In genomic region chr20:47360489-47361267, GRCh38 we compare ENCODE assay signal across 1 cellular context.
A peak's percentile ranks its signal among the peaks of the same experiment; 100 is the strongest.
TF ChIP-seq lines count a peak whose summit lies in the region.

No MANE protein-coding gene starts in this region.

TF ChIP-seq in HepG2, 621 proteins besides CTCF, POLR2A, EP300 and RAD21 (continued from another document and continues in another):
- TF ChIP-seq FOXP4 (CRISPR knock-in tag; IDR thresholded peaks at IDR 0.05) (peak; percentile 48; the same call in 1 of the 2 replicates), FOXK2 (IDR thresholded peaks at IDR 0.05) (peak; percentile 3; the same call in 1 of the 2 replicates), ZFYVE20 (CRISPR knock-in tag; IDR thresholded peaks at IDR 0.05; ENCODE audit: borderline replicate concordance, low read depth) (no peak), EEA1 (CRISPR knock-in tag; IDR thresholded peaks at IDR 0.05; ENCODE audit: borderline replicate concordance) (no peak), CERS6 (CRISPR knock-in tag; IDR thresholded peaks at IDR 0.05) (0 out of 2 replicates have a peak, but pooled peaks have one; percentile 29), ZSCAN12 (CRISPR knock-in tag; IDR thresholded peaks at IDR 0.05) (peak; percentile 38; the same call in 1 of the 2 replicates), CHCHD3 (CRISPR knock-in tag; IDR thresholded peaks at IDR 0.05) (no peak), SCMH1 (CRISPR knock-in tag; IDR thresholded peaks at IDR 0.05; ENCODE audit: borderline replicate concordance) (no peak), NRL (CRISPR knock-in tag; IDR thresholded peaks at IDR 0.05; ENCODE audit: borderline replicate concordance) (peak; percentile 91), GABPB1 (CRISPR knock-in tag; IDR thresholded peaks at IDR 0.05) (peak; percentile 73; the same call in 1 of the 2 replicates), LCORL (IDR thresholded peaks at IDR 0.05) (no peak; the same call in 1 of the 2 replicates), LCORL (CRISPR knock-in tag; IDR thresholded peaks at IDR 0.05) (peak; percentile 76; the same call in 1 of the 2 replicates), THYN1 (CRISPR knock-in tag; IDR thresholded peaks at IDR 0.05; ENCODE audit: borderline replicate concordance, low read depth) (no peak; the same call in 1 of the 2 replicates), TOE1 (CRISPR knock-in tag; IDR thresholded peaks at IDR 0.05) (no peak), PRDM15 (CRISPR knock-in tag; IDR thresholded peaks at IDR 0.05) (no peak), ZNF83 (CRISPR knock-in tag; IDR thresholded peaks at IDR 0.05; ENCODE audit: borderline replicate concordance) (0 out of 2 replicates have a peak, but pooled peaks have one; percentile 61), EZH2 (conservative IDR thresholded peaks at IDR 0.05; ENCODE audit: low read depth, low read length) (no peak), ZNF761 (CRISPR knock-in tag; conservative IDR thresholded peaks at IDR 0.05) (peak; percentile 49; the same call in 1 of the 2 replicates), NCOA5 (CRISPR knock-in tag; IDR thresholded peaks at IDR 0.05) (no peak), NR0B2 (CRISPR knock-in tag; IDR thresholded peaks at IDR 0.05) (peak; percentile 73; the same call in 1 of the 2 replicates), ZNF350 (CRISPR knock-in tag; IDR thresholded peaks at IDR 0.05; ENCODE audit: borderline replicate concordance, low read depth) (peak; percentile 72; the same call in 1 of the 2 replicates), ZNF33B (CRISPR knock-in tag; IDR thresholded peaks at IDR 0.05) (peak; percentile 97), PRDM4 (CRISPR knock-in tag; IDR thresholded peaks at IDR 0.05; ENCODE audit: borderline replicate concordance) (no peak), ZFP41 (CRISPR knock-in tag; IDR thresholded peaks at IDR 0.05; ENCODE audit: borderline replicate concordance) (0 out of 2 replicates have a peak, but pooled peaks have one; percentile 29), GATA4 (IDR thresholded peaks at IDR 0.05; ENCODE audit: borderline replicate concordance, low read depth) (no peak), ISX (CRISPR knock-in tag; conservative IDR thresholded peaks at IDR 0.05) (0 out of 2 replicates have a peak, but pooled peaks have one; percentile 36), HIVEP1 (CRISPR knock-in tag; IDR thresholded peaks at IDR 0.05) (peak; percentile 83), ZNF468 (CRISPR knock-in tag; IDR thresholded peaks at IDR 0.05) (no peak), ATF7-NPFF (CRISPR knock-in tag; IDR thresholded peaks at IDR 0.05; ENCODE audit: low read depth) (no peak; the same call in 1 of the 2 replicates), KAT2B (IDR thresholded peaks at IDR 0.05; ENCODE audit: borderline replicate concordance, low read depth, low read length) (no peak), HDAC1 (CRISPR knock-in tag; IDR thresholded peaks at IDR 0.05) (peak; percentile 75), ARNTL (CRISPR knock-in tag; IDR thresholded peaks at IDR 0.05) (peak; percentile 59), ZNF251 (CRISPR knock-in tag; IDR thresholded peaks at IDR 0.05) (no peak), TCF7L2 (IDR thresholded peaks at IDR 0.05; ENCODE audit: low read depth, low read length) (no peak), MED1 (CRISPR knock-in tag; IDR thresholded peaks at IDR 0.05) (peak; percentile 27), REL (CRISPR knock-in tag; conservative IDR thresholded peaks at IDR 0.05) (no peak), PREB (CRISPR knock-in tag; IDR thresholded peaks at IDR 0.05) (no peak; the same call in 1 of the 2 replicates), CSRNP1 (CRISPR knock-in tag; IDR thresholded peaks at IDR 0.05) (peak; percentile 80; the same call in 1 of the 2 replicates), ZNF503 (CRISPR knock-in tag; IDR thresholded peaks at IDR 0.05) (peak; percentile 93), ZFP62 (CRISPR knock-in tag; IDR thresholded peaks at IDR 0.05) (0 out of 2 replicates have a peak, but pooled peaks have one; percentile 25), MTF1 (CRISPR knock-in tag; IDR thresholded peaks at IDR 0.05) (no peak), KMT2A (CRISPR knock-in tag; IDR thresholded peaks at IDR 0.05) (peak; percentile 88), SNAPC4 (CRISPR knock-in tag; IDR thresholded peaks at IDR 0.05) (peak; percentile 92), PRPF4 (IDR thresholded peaks at IDR 0.05; ENCODE audit: low read depth, low read length, poor library complexity, severe bottlenecking) (no peak)
